16 cellular contexts compared by ENCODE assay signal in the genomic region with DNA sequence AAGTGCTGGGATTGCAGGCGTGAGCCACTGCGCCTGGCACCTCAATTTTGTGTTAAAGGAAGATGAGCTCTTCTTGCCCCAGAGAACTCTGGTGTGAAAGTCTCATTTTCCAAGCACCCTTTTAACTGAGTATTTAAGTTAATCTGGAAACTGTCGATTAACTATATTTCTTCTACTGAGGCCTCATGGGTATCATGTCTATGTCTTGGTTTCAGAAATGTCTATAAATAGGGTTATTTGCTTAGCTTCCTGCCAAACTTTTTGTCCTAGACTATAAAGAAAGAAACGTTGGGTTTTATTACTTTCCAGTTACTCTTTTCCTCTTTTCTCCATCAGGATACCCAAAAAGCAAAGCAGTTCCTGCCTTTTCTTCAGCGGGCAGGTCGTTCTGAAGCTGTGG.
"Had no signal": no experiment of that assay in that cellular context is flagged by ENCODE, and none has a peak within 500 bp of the region (broad histone marks: within the 10 kb centered on the region; RNA-seq: fewer than 3 reads in every experiment).

No MANE protein-coding gene starts in this region.

- H3K27ac Mint-ChIP-seq: activated naive CD8-positive, alpha-beta T cell treated with anti-CD3 and anti-CD28 coated beads, Interleukin-2, amount 10 ng/mL, durations not matched to agents 7 days and 5 days; dendritic cell treated with granulocyte-macrophage colony-stimulating factor and Interleukin-4, amounts not matched to agents 40 ng/mL and 50 ng/mL, for 4 days had no signal

- ATAC-seq: activated T-cell treated with anti-CD3 and anti-CD28 coated beads, Interleukin-2, amount 50 U/mL, for 4 hours; left ventricle myocardium superior; stimulated activated naive CD8-positive, alpha-beta T cell treated with anti-CD3 and anti-CD28 coated beads, Interleukin-15, Interleukin-2, amounts not matched to agents 100 U/mL and 50 U/mL, for 24 hours; upper lobe of right lung had no signal

- DNase-seq: activated CD4-positive, alpha-beta T cell treated with anti-CD3 and anti-CD28 coated beads for 1 hour; activated CD4-positive, alpha-beta T cell treated with anti-CD3 and anti-CD28 coated beads, Interleukin-2, amount 50 U/mL, for 48 hours; activated gamma-delta T cell; activated naive CD8-positive, alpha-beta T cell treated with anti-CD3 and anti-CD28 coated beads, Interleukin-2, amount 10 ng/mL, durations not matched to agents 7 days and 5 days; activated T-cell treated with anti-CD3 and anti-CD28 coated beads, Interleukin-2, amount 50 U/mL, for 4 hours; anterior cingulate cortex; cerebellar nuclear complex; erythroblast; hippocampal formation; left ventricle myocardium superior; sigmoid colon; stimulated activated CD4-positive, alpha-beta T cell treated with anti-CD3 and anti-CD28 coated beads, Interleukin-2, amount 100 ng/mL, for 24 hours; stimulated activated naive CD8-positive, alpha-beta T cell treated with anti-CD3 and anti-CD28 coated beads, Interleukin-15, Interleukin-2, amounts not matched to agents 100 U/mL and 50 U/mL, for 24 hours; upper lobe of right lung had no signal

- H3K9me3 ChIP-seq: sigmoid colon, suprapubic skin, upper lobe of right lung had no signal

- H3K27me3 ChIP-seq: sigmoid colon, suprapubic skin, upper lobe of right lung had no signal

- H3K4me3 ChIP-seq: sigmoid colon, suprapubic skin, upper lobe of right lung had no signal

- H3K27me3 Mint-ChIP-seq: activated naive CD8-positive, alpha-beta T cell treated with anti-CD3 and anti-CD28 coated beads, Interleukin-2, amount 10 ng/mL, durations not matched to agents 7 days and 5 days; dendritic cell treated with granulocyte-macrophage colony-stimulating factor and Interleukin-4, amounts not matched to agents 40 ng/mL and 50 ng/mL, for 4 days had no signal

- H3K27ac ChIP-seq: sigmoid colon, suprapubic skin, upper lobe of right lung had no signal

- H3K4me3 Mint-ChIP-seq: activated naive CD8-positive, alpha-beta T cell treated with anti-CD3 and anti-CD28 coated beads, Interleukin-2, amount 10 ng/mL, durations not matched to agents 7 days and 5 days; activated T-cell treated with anti-CD3 and anti-CD28 coated beads, Interleukin-2, amount 50 U/mL, for 4 hours; dendritic cell treated with granulocyte-macrophage colony-stimulating factor and Interleukin-4, amounts not matched to agents 40 ng/mL and 50 ng/mL, for 4 days had no signal

- H3K9me3 Mint-ChIP-seq: activated naive CD8-positive, alpha-beta T cell treated with anti-CD3 and anti-CD28 coated beads, Interleukin-2, amount 10 ng/mL, durations not matched to agents 7 days and 5 days; activated T-cell treated with anti-CD3 and anti-CD28 coated beads, Interleukin-2, amount 50 U/mL, for 4 hours; dendritic cell treated with granulocyte-macrophage colony-stimulating factor and Interleukin-4, amounts not matched to agents 40 ng/mL and 50 ng/mL, for 4 days had no signal
